In genomic region chr3:72099331-72100061, GRCh38 we compare ENCODE assay signal across 12 cellular contexts.
DNase-seq lines count a peak whose midpoint lies in the region; ATAC-seq and TF ChIP-seq lines count a peak whose summit lies in the region.
"Had no signal": no experiment of that assay in that cellular context is flagged by ENCODE, and none has a peak within 500 bp of the region (broad histone marks: within the 10 kb centered on the region; RNA-seq: fewer than 3 reads in every experiment).

No MANE protein-coding gene starts in this region.

- no peaks in the 10 kb centered on the region for H4K20me1 ChIP-seq in OCI-LY1 (ENCODE audit: insufficient read depth, low read length)

- peak overlapping the region; percentile 61 for H3K4me2 ChIP-seq in OCI-LY1 (ENCODE audit: low read length)

- H3K4me3 Mint-ChIP-seq in stimulated activated naive CD8-positive, alpha-beta T cell treated with anti-CD3 and anti-CD28 coated beads, Interleukin-15, Interleukin-2, amounts not matched to agents 100 ng/mL and 50 ng/mL, for 24 hours, result peak overlapping the region; percentile 40

- H3K36me3 ChIP-seq in OCI-LY1 (ENCODE audit: insufficient read depth, low read length) (no peaks in the 10 kb centered on the region), iPS-18a (ENCODE audit: control insufficient read depth, low read depth, low read length) (no peaks in the 10 kb centered on the region), aorta (ENCODE audit: control insufficient read depth in 1 of 2, insufficient read depth in 2 of 2, low read length in 1 of 2) (no peaks in the 10 kb centered on the region)
- H3K36me3 ChIP-seq: heart left ventricle, stomach had no signal

- H3K4me3 ChIP-seq in OCI-LY1 (ENCODE audit: low read depth, low read length, poor library complexity, severe bottlenecking), result peak overlapping the region; percentile 56
- peak overlapping the region; percentile 60 for H3K4me3 ChIP-seq in iPS-18a (ENCODE audit: low read length)
- no peak overlapping the region for H3K4me3 ChIP-seq in aorta (ENCODE audit: low read length in 2 of 2)

- H3K27ac Mint-ChIP-seq in stimulated activated naive CD8-positive, alpha-beta T cell treated with anti-CD3 and anti-CD28 coated beads, Interleukin-15, Interleukin-2, amounts not matched to agents 100 ng/mL and 50 ng/mL, for 24 hours, result peak overlapping the region; percentile 62

- H3K9ac ChIP-seq in OCI-LY1 (ENCODE audit: low read length) (peak overlapping the region; percentile 58), iPS-18a (ENCODE audit: low read length) (peak overlapping the region; percentile 28)

- H3K27ac ChIP-seq in OCI-LY1 (ENCODE audit: low read depth, low read length, poor library complexity, severe bottlenecking), result peak overlapping the region; percentile 94
- no peak overlapping the region for H3K27ac ChIP-seq in iPS-18a (ENCODE audit: low read length)
- H3K27ac ChIP-seq in aorta (ENCODE audit: low read depth in 1 of 2, low read length in 2 of 2), result no peak overlapping the region

- H3K9me2 ChIP-seq in OCI-LY1 (ENCODE audit: low read depth, low read length), result no peaks in the 10 kb centered on the region

- H3K27me3 ChIP-seq in OCI-LY1 (ENCODE audit: insufficient read depth, low read length), result no peaks in the 10 kb centered on the region
- H3K27me3 ChIP-seq in iPS-18a (ENCODE audit: control insufficient read depth, insufficient read depth, low read length), result peaks cover 39% of the 10 kb centered on the region
- no peaks in the 10 kb centered on the region for H3K27me3 ChIP-seq in aorta (ENCODE audit: control insufficient read depth in 1 of 2, insufficient read depth in 2 of 2, low read length in 1 of 2)

- 92 to 93% methylated on average over 14 of the region's 14 CpGs for WGBS in aorta, 2 donors

- H3K36me3 Mint-ChIP-seq in stimulated activated naive CD8-positive, alpha-beta T cell treated with anti-CD3 and anti-CD28 coated beads, Interleukin-15, Interleukin-2, amounts not matched to agents 100 ng/mL and 50 ng/mL, for 24 hours (ENCODE audit: low read depth), result no peaks in the 10 kb centered on the region

- ATAC-seq in stimulated activated naive CD8-positive, alpha-beta T cell treated with anti-CD3 and anti-CD28 coated beads, Interleukin-15, Interleukin-2, amounts not matched to agents 100 U/mL and 50 U/mL, for 24 hours, result no peak
- ATAC-seq in HG03378 (IDR thresholded peaks at IDR 0.05; ENCODE audit: unreplicated experiment), result no peak
- no peak for ATAC-seq in aorta (ENCODE audit: low FRiP score)
- ATAC-seq in GM21723 (IDR thresholded peaks at IDR 0.05; ENCODE audit: unreplicated experiment), result no peak

- intact Hi-C loops in aorta (cut with DNase I), result no loop called here

- H3K9me3 Mint-ChIP-seq in stimulated activated naive CD8-positive, alpha-beta T cell treated with anti-CD3 and anti-CD28 coated beads, Interleukin-15, Interleukin-2, amounts not matched to agents 100 ng/mL and 50 ng/mL, for 24 hours, result no peaks in the 10 kb centered on the region

- H3F3A ChIP-seq in OCI-LY1 (ENCODE audit: insufficient read depth, low read length), result no peaks in the 10 kb centered on the region

- H3K79me2 ChIP-seq in OCI-LY1 (ENCODE audit: insufficient read depth, low read length), result no peaks in the 10 kb centered on the region

- H3K9me3 ChIP-seq in OCI-LY1 (ENCODE audit: low read length) (no peaks in the 10 kb centered on the region), iPS-18a (ENCODE audit: control insufficient read depth, low read depth, low read length) (no peaks in the 10 kb centered on the region), aorta (ENCODE audit: control insufficient read depth, low read length) (no peaks in the 10 kb centered on the region)
- H3K9me3 ChIP-seq: heart left ventricle, stomach had no signal

- H3K27me3 Mint-ChIP-seq in stimulated activated naive CD8-positive, alpha-beta T cell treated with anti-CD3 and anti-CD28 coated beads, Interleukin-15, Interleukin-2, amounts not matched to agents 100 ng/mL and 50 ng/mL, for 24 hours, result peaks cover 24% of the 10 kb centered on the region

- H3K4me1 Mint-ChIP-seq in stimulated activated naive CD8-positive, alpha-beta T cell treated with anti-CD3 and anti-CD28 coated beads, Interleukin-15, Interleukin-2, amounts not matched to agents 100 ng/mL and 50 ng/mL, for 24 hours (ENCODE audit: low read depth), result peaks cover 35% of the 10 kb centered on the region

- H3K4me1 ChIP-seq in OCI-LY1 (ENCODE audit: insufficient read depth, low read length, severe bottlenecking) (peaks cover 88% of the 10 kb centered on the region), iPS-18a (ENCODE audit: control insufficient read depth, low read depth, low read length) (peaks cover 4% of the 10 kb centered on the region), aorta (ENCODE audit: control insufficient read depth in 1 of 2, insufficient read depth in 2 of 2, low read length in 2 of 2) (peaks cover 0 to 6% of the 10 kb centered on the region in 2 donors)

- TF ChIP-seq CTCF in OCI-LY1 (IDR thresholded peaks at IDR 0.05; ENCODE audit: low read length), result no peak

- H2AFZ ChIP-seq in OCI-LY1 (ENCODE audit: low read length), result no peak overlapping the region

- no peak for DNase-seq in stimulated activated naive CD8-positive, alpha-beta T cell treated with anti-CD3 and anti-CD28 coated beads, Interleukin-15, Interleukin-2, amounts not matched to agents 100 U/mL and 50 U/mL, for 24 hours
- no peak for DNase-seq in stimulated activated CD4-positive, alpha-beta T cell treated with anti-CD3 and anti-CD28 coated beads, Interleukin-12 subunit alpha, Interleukin-12 subunit beta, amount 100 ng/mL, for 4 hours
- DNase-seq in aorta, result no peak
- DNase-seq: activated T-cell treated with anti-CD3 and anti-CD28 coated beads for 4 hours; heart left ventricle; stimulated activated CD4-positive, alpha-beta T cell treated with anti-CD3 and anti-CD28 coated beads, Interleukin-2, amount 100 ng/mL, for 48 hours; stomach had no signal

Comparison
In these comparisons a context has a peak if more than half of its experiments do, and no peak if none do; other contexts are left out.
1. H3K4me3 ChIP-seq: peak in OCI-LY1 (single experiment) and iPS-18a (single experiment); none in aorta (0 of 2).